In genomic region chr11:117597083-117597482, GRCh38 we compare ENCODE assay signal across 9 cellular contexts.
A peak's percentile ranks its signal among the peaks of the same experiment; 100 is the strongest.
DNase-seq lines count a peak whose midpoint lies in the region; ATAC-seq, FAIRE-seq and TF ChIP-seq lines count a peak whose summit lies in the region.
"Had no signal": no experiment of that assay in that cellular context is flagged by ENCODE, and none has a peak within 500 bp of the region (broad histone marks: within the 10 kb centered on the region; RNA-seq: fewer than 3 reads in every experiment).

No MANE protein-coding gene starts in this region.

- H3K9me3 Mint-ChIP-seq in osteocyte (ENCODE audit: unreplicated experiment) = no peaks in the 10 kb centered on the region

- no peak overlapping the region for H3K27ac ChIP-seq in GM12878 (ENCODE audit: control insufficient read depth, insufficient read depth)
- no peak overlapping the region for H3K27ac ChIP-seq in neural cell (ENCODE audit: low read length)
- H3K27ac ChIP-seq: skin epidermis had no signal

- CTCF ChIA-PET in GM12878 (lab: Yijun Ruan, JAX) = interaction anchor here (1.0 to 2.4 kb wide), 2 partner anchors 23 to 171 kb away, joined by 3 to 11 read pairs; no protein-coding TSS in a partner anchor

- H3K79me2 ChIP-seq in GM12878 (ENCODE audit: control insufficient read depth, insufficient read depth, low read length) (no peaks in the 10 kb centered on the region), neural cell (replicated peaks; ENCODE audit: insufficient read depth, low read length) (no peaks in the 10 kb centered on the region)

- H3K27me3 Mint-ChIP-seq in osteocyte (ENCODE audit: unreplicated experiment) = peaks cover 21% of the 10 kb centered on the region

- H3K36me3 Mint-ChIP-seq in osteocyte (ENCODE audit: unreplicated experiment) = no peaks in the 10 kb centered on the region

- TF ChIP-seq RAD21 in GM12878 (IDR thresholded peaks at IDR 0.05; ENCODE audit: insufficient read depth, low read depth, low read length) = no peak
- TF ChIP-seq RAD21 in neural cell (conservative IDR thresholded peaks at IDR 0.05) = no peak

- TF ChIP-seq EP300 in GM12878 (IDR thresholded peaks at IDR 0.05; ENCODE audit: borderline replicate concordance in 1 of 2, control insufficient read depth in 1 of 2, low read depth in 2 of 2, low read length in 2 of 2) (no peak), neural cell (conservative IDR thresholded peaks at IDR 0.05; ENCODE audit: poor library complexity, severe bottlenecking) (no peak)

- RAD21 ChIA-PET in GM12878 (lab: Charles Lee; ENCODE audit: unreplicated experiment) = interaction anchor here (0.9 kb wide), 1 partner anchor 16 kb away, joined by 3 read pairs; no protein-coding TSS in a partner anchor

- no peak for TF ChIP-seq POLR2A in GM12878 (IDR thresholded peaks at IDR 0.05; ENCODE audit: low read depth, low read length)

- BruUV-seq in GM12878 (replicated peaks; lab: Mats Ljungman, UMichigan) = no TSS peak

- no peak overlapping the region for H3K27ac Mint-ChIP-seq in osteocyte (ENCODE audit: unreplicated experiment)

- POLR2A ChIA-PET in GM12878 (lab: Charles Lee) = no interaction called here

- intact Hi-C loops in GM12878 (cut with micrococcal nuclease; ENCODE audit: unreplicated experiment) = no loop called here

- H3K9ac ChIP-seq in GM12878 (ENCODE audit: control insufficient read depth, insufficient read depth, low read length) (no peak overlapping the region), neural cell (ENCODE audit: low read length) (no peak overlapping the region)

- peak; percentile 23 for FAIRE-seq in GM12878 (lab: Jason Lieb, UNC)

- in situ Hi-C loops in GM12878 (cut with MboI) = no loop called here

- no peaks in the 10 kb centered on the region for H3K4me1 Mint-ChIP-seq in osteocyte (ENCODE audit: unreplicated experiment)

- WGBS in GM12878 (ENCODE audit: insufficient coverage, insufficient replicate concordance, low lambda C conversion rate, missing lambda C conversion rate) = 44% methylated on average over 7 of the region's 7 CpGs

- SMC1A ChIA-PET in GM12878 (lab: Charles Lee; ENCODE audit: uncharacterized antibody, unreplicated experiment) = no interaction called here

- ATAC-seq in GM12878 (peak; percentile 47; the same call in 2 of the 3 replicates), GM18867 (IDR thresholded peaks at IDR 0.05; ENCODE audit: unreplicated experiment) (no peak)

- H3F3A ChIP-seq in neural cell (ENCODE audit: insufficient read depth, low read length, poor library complexity, severe bottlenecking) = no peaks in the 10 kb centered on the region

- H3K9me2 ChIP-seq in neural cell (ENCODE audit: insufficient read depth, low read length) = no peaks in the 10 kb centered on the region

- H2AFZ ChIP-seq in GM12878 (ENCODE audit: control insufficient read depth, low read depth, low read length) (no peak overlapping the region), neural cell (ENCODE audit: low read depth, low read length) (no peak overlapping the region)

- H3K36me3 ChIP-seq in GM12878 (ENCODE audit: control insufficient read depth in 2 of 2, insufficient read depth in 2 of 2, low read length in 1 of 2) (no peaks in the 10 kb centered on the region), neural cell (ENCODE audit: insufficient read depth, low read length) (no peaks in the 10 kb centered on the region)

- TF ChIP-seq CTCF in GM10266 (IDR thresholded peaks at IDR 0.05; ENCODE audit: control insufficient read depth, insufficient read depth, low read depth, missing control alignments) (no peak), GM12878 (IDR thresholded peaks at IDR 0.05 in 2 of 3, conservative IDR thresholded peaks at IDR 0.05 in 1 of 3; ENCODE audit: control insufficient read depth in 2 of 3, extremely low read depth in 1 of 3, insufficient read depth in 1 of 3, low read depth in 3 of 3, low read length in 3 of 3) (no peak), neural cell (IDR thresholded peaks at IDR 0.05; ENCODE audit: poor library complexity, severe bottlenecking) (no peak), osteocyte (IDR thresholded peaks at IDR 0.05) (no peak)

- H3K27me3 ChIP-seq in GM12878 (replicated peaks in 1 of 2; ENCODE audit: control insufficient read depth in 2 of 2, insufficient read depth in 2 of 2, low read length in 1 of 2) = peaks cover 1 to 2% of the 10 kb centered on the region in 2 experiments
- no peaks in the 10 kb centered on the region for H3K27me3 ChIP-seq in neural cell (ENCODE audit: insufficient read depth, low read depth, low read length)

- H3K4me1 ChIP-seq in GM12878 (ENCODE audit: control insufficient read depth, insufficient read depth, low read length) = no peaks in the 10 kb centered on the region

- H3K4me3 ChIP-seq in GM12878 (no peak overlapping the region), neural cell (ENCODE audit: low read length) (no peak overlapping the region)
- H3K4me3 ChIP-seq: skin epidermis had no signal

- no peak overlapping the region for H3K4me2 ChIP-seq in GM12878 (ENCODE audit: control insufficient read depth, insufficient read depth)
- no peak overlapping the region for H3K4me2 ChIP-seq in neural cell (ENCODE audit: low read length)

- no peaks in the 10 kb centered on the region for H4K20me1 ChIP-seq in GM12878 (ENCODE audit: control insufficient read depth, insufficient read depth)
- H4K20me1 ChIP-seq in neural cell (ENCODE audit: insufficient read depth) = no peaks in the 10 kb centered on the region

- DNase-seq in GM10266 (ENCODE audit: extremely low spot score) (peak; percentile 37), NCI-H526 (lab: John Stamatoyannopoulos, UW) (peak; percentile 92 to 94), GM12878 (ENCODE audit: low read depth, low spot score) (no peak), MV-4-11 (lab: John Stamatoyannopoulos, UW) (no peak), osteocyte (ENCODE audit: extremely low spot score, unreplicated experiment) (no peak), NCI-H128 (lab: John Stamatoyannopoulos, UW; ENCODE audit: unreplicated experiment) (no peak)

- H3K4me3 Mint-ChIP-seq in osteocyte (ENCODE audit: unreplicated experiment) = no peak overlapping the region

- H3K9me3 ChIP-seq in GM12878 (replicated peaks; ENCODE audit: control insufficient read depth, insufficient read depth, low read length) = no peaks in the 10 kb centered on the region
- no peaks in the 10 kb centered on the region for H3K9me3 ChIP-seq in neural cell (ENCODE audit: low read length)

TF ChIP-seq in GM12878, 131 proteins besides CTCF, POLR2A, EP300 and RAD21:
- TF ChIP-seq SMARCA5 (IDR thresholded peaks at IDR 0.05) (no peak), REST (IDR thresholded peaks at IDR 0.05; ENCODE audit: low read depth, low read length) (peak; percentile 97)

TF ChIP-seq in neural cell, 6 proteins besides CTCF, POLR2A, EP300 and RAD21:
- peak; percentile 40 for TF ChIP-seq REST (IDR thresholded peaks at IDR 0.05; ENCODE audit: borderline replicate concordance)
- TF ChIP-seq MXI1 (conservative IDR thresholded peaks at IDR 0.05; ENCODE audit: poor library complexity, severe bottlenecking) = no peak

Comparison
In these comparisons a context has a peak if more than half of its experiments do, and no peak if none do; other contexts are left out.
1. DNase-seq: peak in GM10266 (single experiment) and NCI-H526 (2 of 2); none in GM12878 (single experiment), MV-4-11 (single experiment), osteocyte (single experiment) and NCI-H128 (single experiment).